ENCODE assay signal across 8 cellular contexts in the genomic region with DNA sequence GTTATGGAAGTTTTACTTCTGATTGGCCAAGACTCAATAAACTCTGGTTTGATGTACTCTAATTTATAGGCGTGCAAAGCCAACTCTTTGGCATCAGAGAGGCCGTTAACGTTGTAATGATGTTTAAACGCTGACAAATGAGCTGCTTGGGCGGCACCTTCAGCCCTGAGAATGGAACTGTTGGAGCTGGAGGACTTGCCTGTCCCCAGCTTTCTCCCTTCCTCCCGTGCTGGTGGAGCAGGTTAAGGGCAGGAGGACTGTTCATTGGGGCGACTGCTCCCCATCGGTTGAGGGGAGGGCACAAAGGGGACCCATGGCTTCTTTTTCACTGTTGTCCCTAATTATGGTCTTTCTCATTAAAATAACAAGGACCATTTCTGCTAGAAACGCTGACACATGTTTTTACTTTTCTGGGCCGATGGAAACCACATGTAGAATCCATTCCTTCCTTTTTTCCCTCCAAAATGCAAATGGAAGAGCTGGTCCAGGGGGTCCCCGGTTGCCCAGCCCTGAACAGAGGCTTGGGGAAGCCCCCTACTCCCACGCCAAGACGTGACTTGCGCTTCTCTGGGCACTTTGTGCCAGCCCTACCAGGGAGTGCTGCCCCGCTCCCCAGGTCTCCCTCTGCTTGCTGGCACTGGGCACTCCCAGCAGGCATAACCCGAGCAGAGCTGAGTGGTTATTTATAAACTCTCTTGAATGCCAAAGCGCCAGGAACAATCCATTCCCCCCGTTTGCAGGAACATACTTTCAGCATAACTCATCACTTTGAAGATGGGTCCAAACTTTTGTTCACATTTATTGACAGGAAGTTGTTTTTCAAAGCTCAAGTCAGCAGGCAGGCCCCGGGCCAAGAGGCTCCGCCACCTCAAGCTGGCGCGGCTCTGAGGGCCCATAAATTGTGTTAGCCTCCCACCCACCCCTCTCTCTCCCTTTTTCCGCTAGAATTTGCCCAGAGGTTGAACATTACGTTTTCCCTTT.
DNase-seq lines count a peak whose midpoint lies in the region; ATAC-seq and TF ChIP-seq lines count a peak whose summit lies in the region.

No MANE protein-coding gene starts in this region.

- no peak for TF ChIP-seq CTCF in type B pancreatic cell (conservative IDR thresholded peaks at IDR 0.05)

- peak; percentile 8 for DNase-seq in DMS53 treated with DMSO at 0.1 percent for 48 hours (lab: John Stamatoyannopoulos, UW; ENCODE audit: unreplicated experiment)
- peak; percentile 91 for DNase-seq in SW480 (ENCODE audit: low spot score)
- DNase-seq in glomerular visceral epithelial cell (ENCODE audit: extremely low spot score): peak; percentile 89
- DNase-seq in pulmonary artery endothelial cell (ENCODE audit: low read depth, low spot score): peak; percentile 90
- no peak for DNase-seq in germinal center (ENCODE audit: low spot score)
- DNase-seq in type B pancreatic cell (ENCODE audit: extremely low spot score, unreplicated experiment): no peak
- DNase-seq in NCI-H2029 (lab: John Stamatoyannopoulos, UW): no peak

- H3K27ac Mint-ChIP-seq in type B pancreatic cell: no peak overlapping the region

- H3K9me3 Mint-ChIP-seq in type B pancreatic cell: no peaks in the 10 kb centered on the region

- H3K36me3 Mint-ChIP-seq in type B pancreatic cell: no peaks in the 10 kb centered on the region

- peaks cover 10% of the 10 kb centered on the region for H3K4me1 Mint-ChIP-seq in type B pancreatic cell (ENCODE audit: unreplicated experiment)

- peaks cover 4% of the 10 kb centered on the region for H3K27me3 Mint-ChIP-seq in type B pancreatic cell

- no peak for ATAC-seq in HG03196 (IDR thresholded peaks at IDR 0.05; ENCODE audit: unreplicated experiment)

- H3K4me3 Mint-ChIP-seq in type B pancreatic cell: no peak overlapping the region

Comparison
In these comparisons a context has a peak if more than half of its experiments do, and no peak if none do; other contexts are left out.
1. DNase-seq: peak in DMS53 treated with DMSO at 0.1 percent for 48 hours (single experiment), SW480 (single experiment), glomerular visceral epithelial cell (single experiment) and pulmonary artery endothelial cell (single experiment); none in germinal center (single experiment), type B pancreatic cell (single experiment) and NCI-H2029 (single experiment).